19 cellular contexts compared by ENCODE assay signal in the genomic region with DNA sequence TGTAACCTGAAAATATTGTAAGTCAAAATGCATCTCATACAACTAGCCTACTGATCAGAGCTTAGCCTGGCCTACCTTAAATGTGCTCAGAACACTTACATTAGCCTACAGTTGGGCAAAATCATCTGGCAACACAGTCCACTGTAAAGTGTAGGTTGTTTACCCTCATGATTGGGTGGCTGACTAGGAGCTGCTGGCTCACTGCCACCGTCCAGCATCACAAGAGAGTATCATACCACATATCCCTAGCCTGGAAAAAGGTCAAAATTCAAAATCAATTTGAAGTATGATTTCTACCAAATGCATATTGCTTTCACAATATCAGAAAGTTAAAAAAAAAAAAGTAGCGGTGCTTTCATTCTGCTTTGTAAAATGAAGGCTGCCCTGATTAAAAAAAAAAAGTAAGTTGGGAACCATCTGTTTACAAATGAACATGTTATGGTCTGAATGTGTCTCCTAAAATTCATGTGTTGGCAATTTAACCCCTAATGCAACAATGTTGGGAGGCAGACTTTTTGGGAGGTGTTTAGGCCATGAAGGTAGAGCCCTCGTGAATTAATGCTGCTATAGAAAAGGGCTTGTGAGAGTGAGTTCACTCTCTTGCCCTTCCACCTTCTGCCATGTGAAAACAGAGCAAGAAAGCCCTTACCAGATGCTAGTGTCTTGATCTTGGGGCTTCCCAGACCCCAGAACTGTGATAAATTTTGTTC.
DNase-seq lines count a peak whose midpoint lies in the region; ATAC-seq and TF ChIP-seq lines count a peak whose summit lies in the region.
"Had no signal": no experiment of that assay in that cellular context is flagged by ENCODE, and none has a peak within 500 bp of the region (broad histone marks: within the 10 kb centered on the region; RNA-seq: fewer than 3 reads in every experiment).

No MANE protein-coding gene starts in this region.

- peak overlapping the region; percentile 3 for H3K27ac ChIP-seq in angular gyrus (ENCODE audit: low read depth, low read length)
- no peak overlapping the region for H3K27ac ChIP-seq in trophoblast cell (ENCODE audit: low read depth, low read length)
- H3K27ac ChIP-seq in Peyer's patch = no peak overlapping the region
- H3K27ac ChIP-seq: adrenal gland had no signal

- ATAC-seq in naive thymus-derived CD8-positive, alpha-beta T cell = no peak
- ATAC-seq: esophagus mucosa, sciatic nerve had no signal

- H4K8ac ChIP-seq in trophoblast cell (ENCODE audit: low read depth, low read length) = no peak overlapping the region

- no peak overlapping the region for H3K23ac ChIP-seq in trophoblast cell (ENCODE audit: low read length)

- peaks cover 4% of the 10 kb centered on the region for H3K79me1 ChIP-seq in trophoblast cell (ENCODE audit: low read length)

- H4K12ac ChIP-seq in trophoblast cell (ENCODE audit: low read depth, low read length) = no peak overlapping the region

- no peak overlapping the region for H3K14ac ChIP-seq in trophoblast cell (ENCODE audit: low read length)

- H3K4me1 ChIP-seq in trophoblast cell (ENCODE audit: control insufficient read depth in 1 of 2, insufficient read depth in 2 of 2, low read length in 2 of 2) (peaks cover 3 to 8% of the 10 kb centered on the region in 2 experiments), Peyer's patch (no peaks in the 10 kb centered on the region)
- H3K4me1 ChIP-seq: adrenal gland had no signal

- no peak overlapping the region for H3K27ac Mint-ChIP-seq in naive thymus-derived CD8-positive, alpha-beta T cell
- H3K27ac Mint-ChIP-seq: activated CD4-positive, alpha-beta T cell treated with anti-CD3 and anti-CD28 coated beads, Interleukin-2, amount 10 ng/mL, durations not matched to agents 24 days and 14 days; CD4-positive, alpha-beta T cell had no signal

- no peaks in the 10 kb centered on the region for H3K27me3 Mint-ChIP-seq in naive thymus-derived CD8-positive, alpha-beta T cell

- H3K9ac ChIP-seq in trophoblast cell (ENCODE audit: low read length) = no peak overlapping the region

- H3K9me3 ChIP-seq in trophoblast cell (ENCODE audit: insufficient read depth, low read depth, low read length) (no peaks in the 10 kb centered on the region), Peyer's patch (no peaks in the 10 kb centered on the region)
- H3K9me3 ChIP-seq: adrenal gland had no signal

- peak overlapping the region; percentile 15 for H2BK12ac ChIP-seq in trophoblast cell (ENCODE audit: low read length)

- H3K27me3 ChIP-seq in trophoblast cell (ENCODE audit: insufficient read depth, low read length) (no peaks in the 10 kb centered on the region), Peyer's patch (no peaks in the 10 kb centered on the region)
- H3K27me3 ChIP-seq: adrenal gland had no signal

- POLR2A ChIA-PET in naive thymus-derived CD8-positive, alpha-beta T cell (lab: Charles Lee) = no interaction called here

- no peak for TF ChIP-seq POLR2A in Peyer's patch (IDR thresholded peaks at IDR 0.05)

- H2BK120ac ChIP-seq in trophoblast cell (ENCODE audit: insufficient read depth, low read length, poor library complexity) = no peak overlapping the region

- no peaks in the 10 kb centered on the region for H3K9me3 Mint-ChIP-seq in naive thymus-derived CD8-positive, alpha-beta T cell
- H3K9me3 Mint-ChIP-seq: activated CD4-positive, alpha-beta T cell treated with anti-CD3 and anti-CD28 coated beads, Interleukin-2, amount 10 ng/mL, durations not matched to agents 24 days and 14 days; CD4-positive, alpha-beta T cell had no signal

- H3K4ac ChIP-seq in trophoblast cell (ENCODE audit: low read depth, low read length) = no peak overlapping the region

- no peak overlapping the region for H2AK5ac ChIP-seq in trophoblast cell (ENCODE audit: low read length)

- H3K36me3 ChIP-seq in trophoblast cell (ENCODE audit: control insufficient read depth in 1 of 2, insufficient read depth in 2 of 2, low read length in 2 of 2) (peaks cover 0 to 2% of the 10 kb centered on the region in 2 experiments), Peyer's patch (no peaks in the 10 kb centered on the region)
- H3K36me3 ChIP-seq: adrenal gland had no signal

- TF ChIP-seq CTCF in Peyer's patch (IDR thresholded peaks at IDR 0.05) = no peak

- no peaks in the 10 kb centered on the region for H3K36me3 Mint-ChIP-seq in naive thymus-derived CD8-positive, alpha-beta T cell

- H3K4me1 Mint-ChIP-seq in naive thymus-derived CD8-positive, alpha-beta T cell = no peaks in the 10 kb centered on the region
- H3K4me1 Mint-ChIP-seq: activated CD4-positive, alpha-beta T cell treated with anti-CD3 and anti-CD28 coated beads, Interleukin-2, amount 10 ng/mL, durations not matched to agents 24 days and 14 days had no signal

- no CpG with 5 or more reads among the region's 3 CpGs for WGBS in trophoblast cell (ENCODE audit: extremely low coverage, insufficient coverage, insufficient read length)

- H3K4me3 Mint-ChIP-seq in naive thymus-derived CD8-positive, alpha-beta T cell = no peak overlapping the region
- H3K4me3 Mint-ChIP-seq: activated CD4-positive, alpha-beta T cell treated with anti-CD3 and anti-CD28 coated beads, Interleukin-2, amount 10 ng/mL, durations not matched to agents 24 days and 14 days; CD4-positive, alpha-beta T cell had no signal

- no peak overlapping the region for H2BK5ac ChIP-seq in trophoblast cell (ENCODE audit: low read depth, low read length, poor library complexity)

- DNase-seq in DMS153 (lab: John Stamatoyannopoulos, UW) (peak; percentile 36), DMS153 treated with DMSO at 0.1 percent for 48 hours (lab: John Stamatoyannopoulos, UW; ENCODE audit: unreplicated experiment) (no peak), NCI-H2029 (lab: John Stamatoyannopoulos, UW) (peak; percentile 33), trophoblast cell (no peak), Peyer's patch (no peak)
- DNase-seq in stimulated activated naive CD4-positive, alpha-beta T cell treated with Interleukin-2 at 50 U/mL for 16 hours (lab: John Stamatoyannopoulos, UW) = no peak
- no peak for DNase-seq in naive thymus-derived CD8-positive, alpha-beta T cell
- DNase-seq: 8988T; activated CD4-positive, alpha-beta T cell treated with anti-CD3 and anti-CD28 coated beads, Interleukin-2, amount 10 ng/mL, durations not matched to agents 24 days and 14 days; activated T-cell treated with anti-CD3 and anti-CD28 coated beads, Interleukin-2, amount 50 U/mL, for 48 hours; adrenal gland; CD4-positive, alpha-beta T cell; H7; Karpas-422; stimulated activated naive CD4-positive, alpha-beta T cell; T-helper 2 cell had no signal

- H3K4me2 ChIP-seq in trophoblast cell (ENCODE audit: low read length) = no peak overlapping the region

- no peak overlapping the region for H3K18ac ChIP-seq in trophoblast cell (ENCODE audit: low read length)

- no peak overlapping the region for H3K4me3 ChIP-seq in trophoblast cell (ENCODE audit: low read depth, low read length)
- no peak overlapping the region for H3K4me3 ChIP-seq in Peyer's patch
- H3K4me3 ChIP-seq: adrenal gland had no signal

- H4K91ac ChIP-seq in trophoblast cell (ENCODE audit: low read depth, low read length) = no peak overlapping the region

- H3K79me2 ChIP-seq in trophoblast cell (ENCODE audit: control insufficient read depth, insufficient read depth, low read length, poor library complexity) = no peaks in the 10 kb centered on the region

- no peak overlapping the region for H2AFZ ChIP-seq in trophoblast cell (ENCODE audit: insufficient read depth, low read length, poor library complexity)

Comparison
In these comparisons a context has a peak if more than half of its experiments do, and no peak if none do; other contexts are left out.
1. DNase-seq: peak in DMS153 (single experiment) and NCI-H2029 (single experiment); none in DMS153 treated with DMSO at 0.1 percent for 48 hours (single experiment), trophoblast cell (0 of 2), Peyer's patch (0 of 3), stimulated activated naive CD4-positive, alpha-beta T cell treated with Interleukin-2 at 50 U/mL for 16 hours (single experiment) and naive thymus-derived CD8-positive, alpha-beta T cell (0 of 10).